In genomic region chr9:124222918-124223720, GRCh38 we compare ENCODE assay signal across 1 cellular context.
A peak's percentile ranks its signal among the peaks of the same experiment; 100 is the strongest.
TF ChIP-seq lines count a peak whose summit lies in the region.

No MANE protein-coding gene starts in this region.

TF ChIP-seq in HepG2, 621 proteins besides CTCF, POLR2A, EP300 and RAD21 (continued from another document and continues in another):
- TF ChIP-seq ZNF232 (CRISPR knock-in tag; IDR thresholded peaks at IDR 0.05; ENCODE audit: borderline replicate concordance): no peak
- peak; percentile 98 for TF ChIP-seq REPIN1 (CRISPR knock-in tag; IDR thresholded peaks at IDR 0.05; ENCODE audit: borderline replicate concordance, low read depth)
- no peak for TF ChIP-seq RELA (CRISPR knock-in tag; IDR thresholded peaks at IDR 0.05)
- no peak for TF ChIP-seq ZNF740 (CRISPR knock-in tag; IDR thresholded peaks at IDR 0.05)
- peak; percentile 64; the same call in 1 of the 2 replicates for TF ChIP-seq HOMEZ (CRISPR knock-in tag; IDR thresholded peaks at IDR 0.05; ENCODE audit: low read depth)
- TF ChIP-seq ZNF687 (CRISPR knock-in tag; IDR thresholded peaks at IDR 0.05): peak; percentile 92
- TF ChIP-seq MAF1 (CRISPR knock-in tag; IDR thresholded peaks at IDR 0.05; ENCODE audit: borderline replicate concordance): no peak
- peak; percentile 99 for TF ChIP-seq HNF4G (IDR thresholded peaks at IDR 0.05; ENCODE audit: borderline replicate concordance, low read depth, low read length)
- TF ChIP-seq HNF4G (CRISPR knock-in tag; IDR thresholded peaks at IDR 0.05; ENCODE audit: borderline replicate concordance, low read depth): peak; percentile 99
- TF ChIP-seq ZNF589 (CRISPR knock-in tag; conservative IDR thresholded peaks at IDR 0.05): 0 out of 2 replicates have a peak, but pooled peaks have one; percentile 44
- TF ChIP-seq RORA (CRISPR knock-in tag; IDR thresholded peaks at IDR 0.05): no peak
- TF ChIP-seq MEF2D (CRISPR knock-in tag; IDR thresholded peaks at IDR 0.05): peak; percentile 86; the same call in 1 of the 2 replicates
- TF ChIP-seq KDM5A (IDR thresholded peaks at IDR 0.05; ENCODE audit: borderline replicate concordance, low read length): no peak
- TF ChIP-seq KDM5B (CRISPR knock-in tag; IDR thresholded peaks at IDR 0.05; ENCODE audit: borderline replicate concordance): peak; percentile 89
- TF ChIP-seq ZNF441 (CRISPR knock-in tag; IDR thresholded peaks at IDR 0.05; ENCODE audit: borderline replicate concordance): peak; percentile 72; the same call in 1 of the 2 replicates
- no peak for TF ChIP-seq PREB (CRISPR knock-in tag; IDR thresholded peaks at IDR 0.05)
- no peak for TF ChIP-seq SATB2 (CRISPR knock-in tag; IDR thresholded peaks at IDR 0.05)
- no peak for TF ChIP-seq ZNF17 (CRISPR knock-in tag; IDR thresholded peaks at IDR 0.05)
- TF ChIP-seq GMEB1 (CRISPR knock-in tag; IDR thresholded peaks at IDR 0.05; ENCODE audit: borderline replicate concordance): peak; percentile 75; the same call in 1 of the 2 replicates
- TF ChIP-seq ELF4 (CRISPR knock-in tag; IDR thresholded peaks at IDR 0.05; ENCODE audit: borderline replicate concordance): no peak
- no peak for TF ChIP-seq TRAFD1 (CRISPR knock-in tag; IDR thresholded peaks at IDR 0.05; ENCODE audit: borderline replicate concordance)
- TF ChIP-seq ZNF780A (CRISPR knock-in tag; IDR thresholded peaks at IDR 0.05): peak; percentile 54
- TF ChIP-seq GATAD1 (CRISPR knock-in tag; IDR thresholded peaks at IDR 0.05): peak; percentile 39; the same call in 1 of the 2 replicates
- no peak for TF ChIP-seq ZNF569 (CRISPR knock-in tag; IDR thresholded peaks at IDR 0.05; ENCODE audit: borderline replicate concordance)
- no peak for TF ChIP-seq ZBTB21 (CRISPR knock-in tag; IDR thresholded peaks at IDR 0.05)
- peak; percentile 65; the same call in 1 of the 2 replicates for TF ChIP-seq ZSCAN5A (CRISPR knock-in tag; IDR thresholded peaks at IDR 0.05; ENCODE audit: borderline replicate concordance)
- TF ChIP-seq UBTF (CRISPR knock-in tag; IDR thresholded peaks at IDR 0.05): peak; percentile 79
- TF ChIP-seq ATF2 (CRISPR knock-in tag; IDR thresholded peaks at IDR 0.05): peak; percentile 56; the same call in 1 of the 2 replicates
- TF ChIP-seq CEBPB (IDR thresholded peaks at IDR 0.05; ENCODE audit: borderline replicate concordance, low read depth, low read length): peak; percentile 99
- TF ChIP-seq ZNF281 (CRISPR knock-in tag; IDR thresholded peaks at IDR 0.05; ENCODE audit: borderline replicate concordance): peak; percentile 83; the same call in 1 of the 2 replicates
- TF ChIP-seq ARNTL (CRISPR knock-in tag; IDR thresholded peaks at IDR 0.05): peak; percentile 64; the same call in 1 of the 2 replicates
- TF ChIP-seq ISL2 (CRISPR knock-in tag; IDR thresholded peaks at IDR 0.05): peak; percentile 82
- TF ChIP-seq HMG20B (CRISPR knock-in tag; conservative IDR thresholded peaks at IDR 0.05): peak; percentile 90
- TF ChIP-seq ZNF414 (CRISPR knock-in tag; IDR thresholded peaks at IDR 0.05): no peak
- no peak for TF ChIP-seq PLSCR1 (CRISPR knock-in tag; IDR thresholded peaks at IDR 0.05; ENCODE audit: borderline replicate concordance)
